Comparison of ENCODE assay signal across 8 cellular contexts in genomic region chr9:73133042-73133651, GRCh38. TPM values are rescaled to one million over a fixed set of nuclear protein-coding genes. Genes with fewer than 3 reads are reported as not detected.
DNase-seq lines count a peak whose midpoint lies in the region; ATAC-seq and TF ChIP-seq lines count a peak whose summit lies in the region.

No MANE protein-coding gene starts in this region.

- H3K4me3 Mint-ChIP-seq in stimulated activated naive CD8-positive, alpha-beta T cell treated with anti-CD3 and anti-CD28 coated beads, Interleukin-15, amount 100 ng/mL, for 72 hours = peak overlapping the region; percentile 62 to 91

- H3K27ac ChIP-seq in SK-N-SH (ENCODE audit: low read depth in 2 of 2, low read length in 1 of 2) (peak overlapping the region; percentile 93 to 94), SJSA1 (peak overlapping the region; percentile 94)

- H3F3A ChIP-seq in SK-N-SH (replicated peaks; ENCODE audit: insufficient read depth) = peaks cover 33% of the 10 kb centered on the region

- H3K27me3 ChIP-seq in SK-N-SH (ENCODE audit: insufficient read depth) = no peaks in the 10 kb centered on the region
- no peaks in the 10 kb centered on the region for H3K27me3 ChIP-seq in SJSA1 (replicated peaks)

- peak overlapping the region; percentile 50 to 54; a peak in 1 of 4 replicates for H3K4me3 ChIP-seq in SK-N-SH (ENCODE audit: low read depth in 2 of 2, low read length in 1 of 2)
- H3K4me3 ChIP-seq in SJSA1 = peak overlapping the region; percentile 43
- H3K4me3 ChIP-seq in fibroblast of mammary gland (ENCODE audit: control insufficient read depth, low read depth, low read length) = peak overlapping the region; percentile 59

- H3K4me1 ChIP-seq in SK-N-SH (ENCODE audit: control insufficient read depth in 1 of 2, insufficient read depth in 2 of 2, low read depth in 1 of 2, low read length in 1 of 2) (peaks cover 0 to 32% of the 10 kb centered on the region in 2 experiments; a peak in 3 of 4 replicates), SJSA1 (replicated peaks) (peaks cover 25% of the 10 kb centered on the region)

- no peaks in the 10 kb centered on the region for H3K27me3 Mint-ChIP-seq in stimulated activated naive CD8-positive, alpha-beta T cell treated with anti-CD3 and anti-CD28 coated beads, Interleukin-15, amount 100 ng/mL, for 72 hours

- no peak for TF ChIP-seq CTCF in SK-N-SH (IDR thresholded peaks at IDR 0.05)
- no peak for TF ChIP-seq CTCF in fibroblast of mammary gland (conservative IDR thresholded peaks at IDR 0.05; ENCODE audit: control insufficient read depth, insufficient read depth, low read depth, low read length)

- H4K20me1 ChIP-seq in SK-N-SH (ENCODE audit: insufficient read depth) = no peaks in the 10 kb centered on the region

- H3K9me3 Mint-ChIP-seq in stimulated activated naive CD8-positive, alpha-beta T cell treated with anti-CD3 and anti-CD28 coated beads, Interleukin-15, amount 100 ng/mL, for 72 hours = no peaks in the 10 kb centered on the region

- POLR2A ChIA-PET in SK-N-SH (lab: Yijun Ruan, JAX) = no interaction called here

- DNase-seq in SK-N-SH (no peak), SJSA1 (ENCODE audit: low read depth in 1 of 2, low spot score in 2 of 2) (no peak), fibroblast of mammary gland (ENCODE audit: low read depth) (no peak), NCI-H1436 treated with DMSO at 0.1 percent for 48 hours (lab: John Stamatoyannopoulos, UW) (no peak), HuH-7.5 (ENCODE audit: low spot score) (no peak)
- DNase-seq in stimulated activated naive CD8-positive, alpha-beta T cell treated with anti-CD3 and anti-CD28 coated beads, Interleukin-15, amount 100 ng/mL, for 72 hours = no peak
- DNase-seq in stimulated activated CD4-positive, alpha-beta T cell treated with anti-CD3 and anti-CD28 coated beads, Interleukin-1b, Interleukin-23, amount 100 ng/mL, for 48 hours = no peak

- H2AFZ ChIP-seq in SK-N-SH (ENCODE audit: low read depth) = no peak overlapping the region

- CTCF ChIA-PET in SK-N-SH (lab: Yijun Ruan, JAX) = interaction anchor here (1.4 kb wide), 1 partner anchor 111 kb away, joined by 4 read pairs; no protein-coding TSS in a partner anchor

- peak overlapping the region; percentile 73 for H3K9ac ChIP-seq in SK-N-SH

- ATAC-seq in SK-N-SH treated with all-trans-retinoic acid at 6 μM for 48 hours = no peak
- no peak for ATAC-seq in stimulated activated naive CD8-positive, alpha-beta T cell treated with anti-CD3 and anti-CD28 coated beads, Interleukin-15, amount 100 ng/mL, for 72 hours

- H3K9me3 ChIP-seq in SK-N-SH (no peaks in the 10 kb centered on the region), SJSA1 (replicated peaks) (no peaks in the 10 kb centered on the region)

- H3K9me2 ChIP-seq in SK-N-SH = no peaks in the 10 kb centered on the region

- H3K4me2 ChIP-seq in SK-N-SH = peak overlapping the region; percentile 38; the same call in 1 of the 2 replicates

- H3K36me3 ChIP-seq in SK-N-SH (replicated peaks in 1 of 2; ENCODE audit: control insufficient read depth in 1 of 2, insufficient read depth in 2 of 2, low read length in 1 of 2) = no peaks in the 10 kb centered on the region
- no peaks in the 10 kb centered on the region for H3K36me3 ChIP-seq in SJSA1

- no peak for TF ChIP-seq EP300 in SK-N-SH (IDR thresholded peaks at IDR 0.05; ENCODE audit: borderline replicate concordance in 1 of 2, low read depth in 1 of 2, low read length in 1 of 2)

- H3K27ac Mint-ChIP-seq in stimulated activated naive CD8-positive, alpha-beta T cell treated with anti-CD3 and anti-CD28 coated beads, Interleukin-15, amount 100 ng/mL, for 72 hours = peak overlapping the region; percentile 84 to 98

- H3K79me2 ChIP-seq in SK-N-SH (ENCODE audit: insufficient read depth) = no peaks in the 10 kb centered on the region

- peaks cover 28% of the 10 kb centered on the region for H3K4me1 Mint-ChIP-seq in stimulated activated naive CD8-positive, alpha-beta T cell treated with anti-CD3 and anti-CD28 coated beads, Interleukin-15, amount 100 ng/mL, for 72 hours

- no peak for TF ChIP-seq RAD21 in SK-N-SH (IDR thresholded peaks at IDR 0.05; ENCODE audit: low read length)

- 73% methylated on average over 3 of the region's 3 CpGs for whole genome bisulfite sequencing in SK-N-SH (ENCODE audit: low lambda C conversion rate)

TF ChIP-seq in SK-N-SH, 30 proteins besides CTCF, POLR2A, EP300 and RAD21 (continues in another document):
- TF ChIP-seq TCF12 (IDR thresholded peaks at IDR 0.05) (no peak), PBX3 (IDR thresholded peaks at IDR 0.05) (no peak), ELF1 (IDR thresholded peaks at IDR 0.05) (no peak), FOSL2 (IDR thresholded peaks at IDR 0.05; ENCODE audit: borderline replicate concordance, low read depth) (no peak), RFX5 (IDR thresholded peaks at IDR 0.05; ENCODE audit: low read length) (no peak), RCOR1 (IDR thresholded peaks at IDR 0.05; ENCODE audit: low read length) (no peak), GATA2 (CRISPR knock-in tag; IDR thresholded peaks at IDR 0.05) (no peak), TAF1 (IDR thresholded peaks at IDR 0.05; ENCODE audit: borderline replicate concordance, low read depth, low read length) (no peak), RXRA (IDR thresholded peaks at IDR 0.05; ENCODE audit: borderline replicate concordance, low read depth) (no peak), EZH2phosphoT487 (IDR thresholded peaks at IDR 0.05; ENCODE audit: borderline replicate concordance, low read depth) (no peak), TEAD4 (IDR thresholded peaks at IDR 0.05; ENCODE audit: borderline replicate concordance, insufficient read depth) (no peak), SMC3 (IDR thresholded peaks at IDR 0.05; ENCODE audit: low read depth, low read length) (no peak), USF2 (IDR thresholded peaks at IDR 0.05; ENCODE audit: borderline replicate concordance, low read depth, low read length) (no peak), FOXJ3 (CRISPR knock-in tag; IDR thresholded peaks at IDR 0.05) (no peak), SIN3A (IDR thresholded peaks at IDR 0.05; ENCODE audit: borderline replicate concordance, low read depth, low read length) (no peak)

TF ChIP-seq in SK-N-SH treated with all-trans-retinoic acid at 6 μM for 48 hours, 23 proteins besides CTCF, POLR2A, EP300 and RAD21:
- TF ChIP-seq ZC3H10 (CRISPR knock-in tag; IDR thresholded peaks at IDR 0.05) = no peak
- no peak for TF ChIP-seq RARB (CRISPR knock-in tag; IDR thresholded peaks at IDR 0.05)
- no peak for TF ChIP-seq TOX (CRISPR knock-in tag; IDR thresholded peaks at IDR 0.05; ENCODE audit: borderline replicate concordance)
- TF ChIP-seq SNAI2 (CRISPR knock-in tag; IDR thresholded peaks at IDR 0.05) = no peak
- TF ChIP-seq TCF4 (CRISPR knock-in tag; IDR thresholded peaks at IDR 0.05; ENCODE audit: borderline replicate concordance) = no peak
- TF ChIP-seq ZNF70 (CRISPR knock-in tag; IDR thresholded peaks at IDR 0.05) = no peak
- TF ChIP-seq ZFP30 (CRISPR knock-in tag; IDR thresholded peaks at IDR 0.05) = no peak

RNA-seq across cellular contexts. Expression of gene ANXA1, which starts 18.5 kb away (rescaled TPM):
- polyA plus RNA-seq in SK-N-SH (2012; rRNA removed) = 443 and 608 TPM in 2 replicates
- polyA plus RNA-seq in SK-N-SH (2012; cell fraction: cytosol; rRNA removed) = 640 and 748 TPM in 2 replicates
- 216 and 495 TPM in 2 replicates for polyA plus RNA-seq in SK-N-SH (2012; cell fraction: nucleus; rRNA removed)
- total RNA-seq in SJSA1 (2014; rRNA removed; shearing (Covaris generic)) = 848 and 934 TPM in 2 replicates
